In the genomic region with DNA sequence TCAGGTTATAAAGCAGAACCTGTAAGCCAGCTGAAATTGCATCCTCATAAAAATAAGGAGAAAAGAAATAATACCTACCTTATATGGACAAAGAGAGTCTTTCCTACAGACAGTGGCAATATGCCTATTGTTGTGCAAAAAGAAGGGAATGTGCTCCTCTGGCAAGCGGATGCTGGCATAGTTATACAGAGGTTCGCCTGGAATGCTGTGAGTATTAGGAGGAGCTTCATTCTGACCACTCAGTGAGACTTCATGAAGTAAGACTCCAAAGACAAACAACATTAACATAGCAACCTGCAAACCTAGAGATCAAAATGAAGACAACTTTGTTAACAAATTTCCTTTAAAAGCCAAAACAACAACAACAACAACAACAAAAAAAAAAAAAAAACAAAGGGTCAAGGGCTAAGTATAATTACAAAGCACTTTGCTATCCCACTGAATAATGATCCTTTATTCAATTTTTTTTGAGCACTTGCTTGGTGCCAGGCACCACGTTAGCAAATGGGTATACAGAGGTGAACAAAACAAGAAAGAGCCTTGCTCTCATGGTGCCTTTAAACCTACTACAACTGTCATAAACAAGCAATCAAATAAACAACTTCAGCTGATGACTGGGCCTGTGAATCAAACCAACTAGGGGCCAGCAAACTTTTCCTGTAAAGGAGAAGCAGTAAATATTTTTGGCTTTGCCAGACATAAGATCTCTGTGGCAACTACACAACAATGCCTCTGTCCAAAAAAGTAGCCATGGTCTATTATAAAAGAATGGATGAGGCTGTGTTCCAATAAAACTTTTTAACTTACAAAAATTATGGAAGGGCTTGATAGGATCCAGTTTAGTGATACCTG, we compare ENCODE assay signal across 1 cellular context.
TF ChIP-seq lines count a peak whose summit lies in the region.

No MANE protein-coding gene starts in this region.

TF ChIP-seq in HEK293T, 16 proteins besides CTCF, POLR2A, EP300 and RAD21 (continued from another document):
- TF ChIP-seq, protein P1, sequence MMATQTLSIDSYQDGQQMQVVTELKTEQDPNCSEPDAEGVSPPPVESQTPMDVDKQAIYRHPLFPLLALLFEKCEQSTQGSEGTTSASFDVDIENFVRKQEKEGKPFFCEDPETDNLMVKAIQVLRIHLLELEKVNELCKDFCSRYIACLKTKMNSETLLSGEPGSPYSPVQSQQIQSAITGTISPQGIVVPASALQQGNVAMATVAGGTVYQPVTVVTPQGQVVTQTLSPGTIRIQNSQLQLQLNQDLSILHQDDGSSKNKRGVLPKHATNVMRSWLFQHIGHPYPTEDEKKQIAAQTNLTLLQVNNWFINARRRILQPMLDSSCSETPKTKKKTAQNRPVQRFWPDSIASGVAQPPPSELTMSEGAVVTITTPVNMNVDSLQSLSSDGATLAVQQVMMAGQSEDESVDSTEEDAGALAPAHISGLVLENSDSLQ (IDR thresholded peaks at IDR 0.05) = no peak
